In genomic region chr11:77171885-77172665, GRCh38 we compare ENCODE assay signal across 17 cellular contexts. TPM values are rescaled to one million over a fixed set of nuclear protein-coding genes. Genes with fewer than 3 reads are reported as not detected.
DNase-seq lines count a peak whose midpoint lies in the region; ATAC-seq and TF ChIP-seq lines count a peak whose summit lies in the region.
"Had no signal": no experiment of that assay in that cellular context is flagged by ENCODE, and none has a peak within 500 bp of the region (broad histone marks: within the 10 kb centered on the region; RNA-seq: fewer than 3 reads in every experiment).

No MANE protein-coding gene starts in this region.

- H3K4me3 ChIP-seq in BLaER1 treated with 17β-estradiol and CSF1 and Interleukin-3, amounts not matched to agents 10 nM and 100 nM: no peak overlapping the region
- H3K4me3 ChIP-seq in lower lobe of right lung: no peak overlapping the region
- H3K4me3 ChIP-seq: esophagus squamous epithelium had no signal

- intact Hi-C loops in lower lobe of right lung (cut with DNase I): no loop called here

- H3K9ac ChIP-seq in BLaER1 treated with 17β-estradiol and CSF1 and Interleukin-3, amounts not matched to agents 10 nM and 100 nM: no peak overlapping the region

- peaks cover 21% of the 10 kb centered on the region for H3K4me1 Mint-ChIP-seq in glutamatergic neuron (ENCODE audit: low read depth, unreplicated experiment)
- H3K4me1 Mint-ChIP-seq: activated CD4-positive, alpha-beta T cell treated with anti-CD3 and anti-CD28 coated beads, Interleukin-2, amount 10 ng/mL, durations not matched to agents 7 days and 5 days had no signal

- no peak overlapping the region for H3K27ac Mint-ChIP-seq in glutamatergic neuron (ENCODE audit: unreplicated experiment)
- H3K27ac Mint-ChIP-seq: activated CD4-positive, alpha-beta T cell treated with anti-CD3 and anti-CD28 coated beads, Interleukin-2, amount 10 ng/mL, durations not matched to agents 7 days and 5 days; naive thymus-derived CD8-positive, alpha-beta T cell had no signal

- H3K4me1 ChIP-seq in BLaER1 treated with 17β-estradiol and CSF1 and Interleukin-3, amounts not matched to agents 10 nM and 100 nM: peaks cover 68 to 81% (median 75%) of the 10 kb centered on the region in 10 experiments
- no peaks in the 10 kb centered on the region for H3K4me1 ChIP-seq in lower lobe of right lung

- H3K9me3 ChIP-seq in BLaER1 treated with 17β-estradiol and CSF1 and Interleukin-3, amounts not matched to agents 10 nM and 100 nM (replicated peaks in 1 of 11): no peaks in the 10 kb centered on the region
- H3K9me3 ChIP-seq in lower lobe of right lung: no peaks in the 10 kb centered on the region
- H3K9me3 ChIP-seq: esophagus squamous epithelium had no signal

- H3K9me3 Mint-ChIP-seq in glutamatergic neuron (ENCODE audit: unreplicated experiment): peaks cover 5% of the 10 kb centered on the region
- H3K9me3 Mint-ChIP-seq: activated CD4-positive, alpha-beta T cell treated with anti-CD3 and anti-CD28 coated beads, Interleukin-2, amount 10 ng/mL, durations not matched to agents 7 days and 5 days; naive thymus-derived CD8-positive, alpha-beta T cell had no signal

- TF ChIP-seq CTCF in glutamatergic neuron (IDR thresholded peaks at IDR 0.05; ENCODE audit: partially characterized antibody, unreplicated experiment) (no peak), lower lobe of right lung (IDR thresholded peaks at IDR 0.05) (no peak)

- no peaks in the 10 kb centered on the region for H3K27me3 ChIP-seq in BLaER1 treated with 17β-estradiol and CSF1 and Interleukin-3, amounts not matched to agents 10 nM and 100 nM
- H3K27me3 ChIP-seq in lower lobe of right lung (ENCODE audit: low read depth): no peaks in the 10 kb centered on the region
- H3K27me3 ChIP-seq: esophagus squamous epithelium had no signal

- peaks cover 10% of the 10 kb centered on the region for H3K27me3 Mint-ChIP-seq in glutamatergic neuron (ENCODE audit: unreplicated experiment)
- H3K27me3 Mint-ChIP-seq: activated CD4-positive, alpha-beta T cell treated with anti-CD3 and anti-CD28 coated beads, Interleukin-2, amount 10 ng/mL, durations not matched to agents 7 days and 5 days; naive thymus-derived CD8-positive, alpha-beta T cell had no signal

- peak overlapping the region; percentile 44 to 93 (median 67) for H3K4me2 ChIP-seq in BLaER1 treated with 17β-estradiol and CSF1 and Interleukin-3, amounts not matched to agents 10 nM and 100 nM

- DNase-seq in NCI-H2227 treated with DMSO at 0.1 percent for 48 hours (lab: John Stamatoyannopoulos, UW) (peak; percentile 47), glutamatergic neuron (peak; percentile 77), lower lobe of right lung (peak; percentile 43), OCI-M1 (lab: John Stamatoyannopoulos, UW) (no peak), HT-29 (ENCODE audit: low spot score) (no peak), cerebellar nuclear complex (lab: John Stamatoyannopoulos, UW) (no peak), OCI-M2 (lab: John Stamatoyannopoulos, UW; ENCODE audit: unreplicated experiment) (no peak)
- DNase-seq: activated CD4-positive, alpha-beta T cell treated with anti-CD3 and anti-CD28 coated beads, Interleukin-2, amount 10 ng/mL, durations not matched to agents 7 days and 5 days; activated effector memory CD4-positive, alpha-beta T cell treated with anti-CD3 and anti-CD28 coated beads, Interleukin-2, amount 50 U/mL, for 16 hours; DMS153; esophagus squamous epithelium; KG1; MV-4-11; naive thymus-derived CD8-positive, alpha-beta T cell; NCI-H187 treated with DMSO at 0.1 percent for 48 hours; NCI-H446 had no signal

- H3K27ac ChIP-seq in BLaER1 treated with 17β-estradiol and CSF1 and Interleukin-3, amounts not matched to agents 10 nM and 100 nM: no peak overlapping the region
- no peak overlapping the region for H3K27ac ChIP-seq in lower lobe of right lung
- H3K27ac ChIP-seq: esophagus squamous epithelium had no signal

- peaks cover 0 to under 1% (median 0%) of the 10 kb centered on the region in 11 experiments; a peak in 1 of 22 replicates for H3K36me3 ChIP-seq in BLaER1 treated with 17β-estradiol and CSF1 and Interleukin-3, amounts not matched to agents 10 nM and 100 nM
- no peaks in the 10 kb centered on the region for H3K36me3 ChIP-seq in lower lobe of right lung
- H3K36me3 ChIP-seq: esophagus squamous epithelium had no signal

- ATAC-seq in lower lobe of right lung: no peak
- ATAC-seq: naive thymus-derived CD8-positive, alpha-beta T cell had no signal

- H3K4me3 Mint-ChIP-seq in glutamatergic neuron (ENCODE audit: unreplicated experiment): no peak overlapping the region
- H3K4me3 Mint-ChIP-seq: activated CD4-positive, alpha-beta T cell treated with anti-CD3 and anti-CD28 coated beads, Interleukin-2, amount 10 ng/mL, durations not matched to agents 7 days and 5 days; naive thymus-derived CD8-positive, alpha-beta T cell had no signal

- H3K36me3 Mint-ChIP-seq in glutamatergic neuron (ENCODE audit: unreplicated experiment): no peaks in the 10 kb centered on the region
- H3K36me3 Mint-ChIP-seq: naive thymus-derived CD8-positive, alpha-beta T cell had no signal

- H4K20me1 ChIP-seq in BLaER1 treated with 17β-estradiol and CSF1 and Interleukin-3, amounts not matched to agents 10 nM and 100 nM: no peaks in the 10 kb centered on the region

RNA-seq across cellular contexts. Expression of gene MYO7A, which starts 44.0 kb away (rescaled TPM):
- 11.6 TPM for total RNA-seq in glutamatergic neuron (ENCODE audit: unreplicated experiment)
- 5.5 TPM for total RNA-seq in lower lobe of right lung
- 1.9 and 2.3 TPM in 2 replicates for total RNA-seq in HT-29 (2014; rRNA removed; shearing (Covaris generic))

Comparison
In these comparisons a context has a peak if more than half of its experiments do, and no peak if none do; other contexts are left out.
1. DNase-seq: peak in NCI-H2227 treated with DMSO at 0.1 percent for 48 hours (single experiment), glutamatergic neuron (single experiment) and lower lobe of right lung (single experiment); none in OCI-M1 (single experiment), HT-29 (single experiment), cerebellar nuclear complex (0 of 2) and OCI-M2 (single experiment).